1 cellular context compared by ENCODE assay signal in genomic region chr7:100081535-100082102, GRCh38.
A peak's percentile ranks its signal among the peaks of the same experiment; 100 is the strongest.
TF ChIP-seq lines count a peak whose summit lies in the region.

Gene ZNF3 (minus strand): TSS chr7:100081723. CDS start chr7:100077357, 4,366 bp downstream.

TF ChIP-seq in K562, 482 proteins besides CTCF, POLR2A, EP300 and RAD21 (continued from another document and continues in another):
- TF ChIP-seq ZNF592 (IDR thresholded peaks at IDR 0.05) (peak; percentile 78), SUPT5H (IDR thresholded peaks at IDR 0.05) (peak; percentile 86), RB1 (IDR thresholded peaks at IDR 0.05; ENCODE audit: low read depth) (peak; percentile 97), PKNOX1 (IDR thresholded peaks at IDR 0.05) (peak; percentile 97), RBM25 (IDR thresholded peaks at IDR 0.05; ENCODE audit: low read depth, low read length, severe bottlenecking) (no peak), GABPB1 (CRISPR knock-in tag; IDR thresholded peaks at IDR 0.05) (peak; percentile 99), MAX (CRISPR knock-in tag; IDR thresholded peaks at IDR 0.05) (peak; percentile 99), ZNF263 (CRISPR knock-in tag; IDR thresholded peaks at IDR 0.05; ENCODE audit: borderline replicate concordance) (peak; percentile 69; the same call in 1 of the 2 replicates), CBX1 (IDR thresholded peaks at IDR 0.05; ENCODE audit: low read depth) (peak; percentile 86), ETS1 (conservative IDR thresholded peaks at IDR 0.05; ENCODE audit: control insufficient read depth, low read depth, low read length) (peak; percentile 86; the same call in 1 of the 2 replicates), E2F3 (CRISPR knock-in tag; IDR thresholded peaks at IDR 0.05) (no peak), EWSR1 (IDR thresholded peaks at IDR 0.05; ENCODE audit: borderline replicate concordance, low read depth, partially characterized antibody) (no peak), ELF4 (CRISPR knock-in tag; IDR thresholded peaks at IDR 0.05) (0 out of 2 replicates have a peak, but pooled peaks have one; percentile 35), MYC (IDR thresholded peaks at IDR 0.05; ENCODE audit: low read depth, low read length) (peak; percentile 100), MYC (CRISPR knock-in tag; IDR thresholded peaks at IDR 0.05; ENCODE audit: borderline replicate concordance, low read depth) (peak; percentile 80; the same call in 1 of the 2 replicates), ZBED1 (IDR thresholded peaks at IDR 0.05) (peak; percentile 78), POLR2B (IDR thresholded peaks at IDR 0.05; ENCODE audit: low read depth, partially characterized antibody) (peak; percentile 85), MNT (conservative IDR thresholded peaks at IDR 0.05) (peak; percentile 94 to 98), MXI1 (IDR thresholded peaks at IDR 0.05; ENCODE audit: low read depth, low read length) (peak; percentile 73; the same call in 1 of the 2 replicates), PTTG1 (tag; IDR thresholded peaks at IDR 0.05; ENCODE audit: low read depth) (no peak), HNRNPK (IDR thresholded peaks at IDR 0.05; ENCODE audit: low read depth, low read length, poor library complexity, severe bottlenecking) (no peak), ATF7 (IDR thresholded peaks at IDR 0.05) (peak; percentile 91), ZNF165 (CRISPR knock-in tag; IDR thresholded peaks at IDR 0.05; ENCODE audit: borderline replicate concordance) (0 out of 2 replicates have a peak, but pooled peaks have one; percentile 62)
- TF ChIP-seq, protein P1, sequence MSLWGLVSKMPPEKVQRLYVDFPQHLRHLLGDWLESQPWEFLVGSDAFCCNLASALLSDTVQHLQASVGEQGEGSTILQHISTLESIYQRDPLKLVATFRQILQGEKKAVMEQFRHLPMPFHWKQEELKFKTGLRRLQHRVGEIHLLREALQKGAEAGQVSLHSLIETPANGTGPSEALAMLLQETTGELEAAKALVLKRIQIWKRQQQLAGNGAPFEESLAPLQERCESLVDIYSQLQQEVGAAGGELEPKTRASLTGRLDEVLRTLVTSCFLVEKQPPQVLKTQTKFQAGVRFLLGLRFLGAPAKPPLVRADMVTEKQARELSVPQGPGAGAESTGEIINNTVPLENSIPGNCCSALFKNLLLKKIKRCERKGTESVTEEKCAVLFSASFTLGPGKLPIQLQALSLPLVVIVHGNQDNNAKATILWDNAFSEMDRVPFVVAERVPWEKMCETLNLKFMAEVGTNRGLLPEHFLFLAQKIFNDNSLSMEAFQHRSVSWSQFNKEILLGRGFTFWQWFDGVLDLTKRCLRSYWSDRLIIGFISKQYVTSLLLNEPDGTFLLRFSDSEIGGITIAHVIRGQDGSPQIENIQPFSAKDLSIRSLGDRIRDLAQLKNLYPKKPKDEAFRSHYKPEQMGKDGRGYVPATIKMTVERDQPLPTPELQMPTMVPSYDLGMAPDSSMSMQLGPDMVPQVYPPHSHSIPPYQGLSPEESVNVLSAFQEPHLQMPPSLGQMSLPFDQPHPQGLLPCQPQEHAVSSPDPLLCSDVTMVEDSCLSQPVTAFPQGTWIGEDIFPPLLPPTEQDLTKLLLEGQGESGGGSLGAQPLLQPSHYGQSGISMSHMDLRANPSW (CRISPR knock-in tag; IDR thresholded peaks at IDR 0.05), result peak; percentile 98
- TF ChIP-seq, protein P2, sequence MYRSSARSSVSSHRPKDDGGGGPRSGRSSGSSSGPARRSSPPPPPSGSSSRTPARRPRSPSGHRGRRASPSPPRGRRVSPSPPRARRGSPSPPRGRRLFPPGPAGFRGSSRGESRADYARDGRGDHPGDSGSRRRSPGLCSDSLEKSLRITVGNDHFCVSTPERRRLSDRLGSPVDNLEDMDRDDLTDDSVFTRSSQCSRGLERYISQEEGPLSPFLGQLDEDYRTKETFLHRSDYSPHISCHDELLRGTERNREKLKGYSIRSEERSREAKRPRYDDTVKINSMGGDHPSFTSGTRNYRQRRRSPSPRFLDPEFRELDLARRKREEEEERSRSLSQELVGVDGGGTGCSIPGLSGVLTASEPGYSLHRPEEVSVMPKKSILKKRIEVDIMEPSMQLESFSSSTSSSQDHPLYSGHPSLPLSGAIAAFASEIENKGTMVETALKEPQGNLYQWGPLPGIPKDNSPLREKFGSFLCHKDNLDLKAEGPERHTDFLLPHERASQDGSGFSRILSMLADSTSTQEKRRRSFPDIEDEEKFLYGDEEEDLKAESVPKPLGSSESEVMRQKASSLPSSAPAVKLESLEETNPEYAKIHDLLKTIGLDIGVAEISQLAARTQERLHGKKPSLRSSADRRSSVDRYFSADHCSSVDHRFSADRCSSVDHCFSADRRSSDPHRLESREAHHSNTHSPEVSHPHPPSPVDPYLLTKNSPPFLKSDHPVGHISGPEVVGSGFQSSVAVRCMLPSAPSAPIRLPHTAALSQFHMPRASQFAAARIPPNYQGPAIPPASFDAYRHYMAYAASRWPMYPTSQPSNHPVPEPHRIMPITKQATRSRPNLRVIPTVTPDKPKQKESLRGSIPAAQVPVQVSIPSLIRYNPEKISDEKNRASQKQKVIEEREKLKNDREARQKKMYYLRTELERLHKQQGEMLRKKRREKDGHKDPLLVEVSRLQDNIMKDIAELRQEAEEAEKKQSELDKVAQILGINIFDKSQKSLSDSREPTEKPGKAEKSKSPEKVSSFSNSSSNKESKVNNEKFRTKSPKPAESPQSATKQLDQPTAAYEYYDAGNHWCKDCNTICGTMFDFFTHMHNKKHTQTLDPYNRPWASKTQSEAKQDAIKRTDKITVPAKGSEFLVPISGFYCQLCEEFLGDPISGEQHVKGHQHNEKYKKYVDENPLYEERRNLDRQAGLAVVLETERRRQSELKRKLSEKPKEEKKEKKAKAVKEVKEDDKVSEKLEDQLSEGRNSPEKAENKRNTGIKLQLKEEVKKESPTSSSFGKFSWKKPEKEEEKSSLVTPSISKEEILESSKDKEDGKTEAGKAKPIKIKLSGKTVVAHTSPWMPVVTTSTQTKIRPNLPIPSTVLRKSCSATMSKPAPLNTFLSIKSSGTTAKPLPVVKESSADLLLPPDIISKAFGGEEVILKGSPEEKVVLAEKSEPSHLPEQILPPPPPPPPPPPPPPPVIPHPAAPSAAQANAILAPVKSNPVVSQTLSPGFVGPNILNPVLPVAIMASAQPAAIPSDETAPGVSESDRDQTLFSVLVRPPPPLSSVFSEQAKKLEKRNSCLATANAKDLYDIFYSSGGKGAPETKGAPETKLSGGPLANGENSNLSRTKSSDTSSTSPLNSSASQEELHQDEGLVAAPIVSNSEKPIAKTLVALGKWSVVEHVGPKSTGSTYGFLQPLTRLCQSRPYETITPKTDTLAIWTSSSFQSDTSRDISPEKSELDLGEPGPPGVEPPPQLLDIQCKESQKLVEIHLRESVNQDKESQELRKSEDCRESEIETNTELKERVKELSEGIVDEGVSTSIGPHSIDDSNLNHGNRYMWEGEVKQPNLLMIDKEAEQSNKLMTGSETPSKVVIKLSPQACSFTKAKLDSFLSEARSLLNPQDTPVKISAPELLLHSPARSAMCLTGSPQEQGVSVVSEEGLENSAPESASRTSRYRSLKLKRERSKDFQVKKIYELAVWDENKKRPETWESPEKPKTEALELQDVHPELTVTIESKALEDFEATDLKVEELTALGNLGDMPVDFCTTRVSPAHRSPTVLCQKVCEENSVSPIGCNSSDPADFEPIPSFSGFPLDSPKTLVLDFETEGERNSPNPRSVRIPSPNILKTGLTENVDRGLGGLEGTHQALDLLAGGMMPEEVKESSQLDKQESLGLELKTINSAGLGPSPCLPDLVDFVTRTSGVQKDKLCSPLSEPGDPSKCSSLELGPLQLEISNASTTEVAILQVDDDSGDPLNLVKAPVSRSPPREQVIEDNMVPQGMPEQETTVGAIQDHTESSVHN (IDR thresholded peaks at IDR 0.05; ENCODE audit: borderline replicate concordance in 1 of 2, low read depth in 1 of 2), result peak in 1 of 2 experiments; percentile 66; a peak in 2 of 4 replicates
- TF ChIP-seq, protein P3, sequence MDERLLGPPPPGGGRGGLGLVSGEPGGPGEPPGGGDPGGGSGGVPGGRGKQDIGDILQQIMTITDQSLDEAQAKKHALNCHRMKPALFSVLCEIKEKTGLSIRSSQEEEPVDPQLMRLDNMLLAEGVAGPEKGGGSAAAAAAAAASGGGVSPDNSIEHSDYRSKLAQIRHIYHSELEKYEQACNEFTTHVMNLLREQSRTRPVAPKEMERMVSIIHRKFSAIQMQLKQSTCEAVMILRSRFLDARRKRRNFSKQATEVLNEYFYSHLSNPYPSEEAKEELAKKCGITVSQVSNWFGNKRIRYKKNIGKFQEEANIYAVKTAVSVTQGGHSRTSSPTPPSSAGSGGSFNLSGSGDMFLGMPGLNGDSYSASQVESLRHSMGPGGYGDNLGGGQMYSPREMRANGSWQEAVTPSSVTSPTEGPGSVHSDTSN (CRISPR knock-in tag; IDR thresholded peaks at IDR 0.05; ENCODE audit: low read depth), result no peak; the same call in 1 of the 2 replicates
- TF ChIP-seq, protein P3 (tag; conservative IDR thresholded peaks at IDR 0.05; ENCODE audit: low read depth), result peak; percentile 89
